ENCODE assay signal across 2 cellular contexts in genomic region chr19:1408300-1409203, GRCh38.
A peak's percentile ranks its signal among the peaks of the same experiment; 100 is the strongest.
TF ChIP-seq lines count a peak whose summit lies in the region.

No MANE protein-coding gene starts in this region.

TF ChIP-seq in GM23338, 12 proteins besides CTCF, POLR2A, EP300 and RAD21:
- TF ChIP-seq, protein P1, sequence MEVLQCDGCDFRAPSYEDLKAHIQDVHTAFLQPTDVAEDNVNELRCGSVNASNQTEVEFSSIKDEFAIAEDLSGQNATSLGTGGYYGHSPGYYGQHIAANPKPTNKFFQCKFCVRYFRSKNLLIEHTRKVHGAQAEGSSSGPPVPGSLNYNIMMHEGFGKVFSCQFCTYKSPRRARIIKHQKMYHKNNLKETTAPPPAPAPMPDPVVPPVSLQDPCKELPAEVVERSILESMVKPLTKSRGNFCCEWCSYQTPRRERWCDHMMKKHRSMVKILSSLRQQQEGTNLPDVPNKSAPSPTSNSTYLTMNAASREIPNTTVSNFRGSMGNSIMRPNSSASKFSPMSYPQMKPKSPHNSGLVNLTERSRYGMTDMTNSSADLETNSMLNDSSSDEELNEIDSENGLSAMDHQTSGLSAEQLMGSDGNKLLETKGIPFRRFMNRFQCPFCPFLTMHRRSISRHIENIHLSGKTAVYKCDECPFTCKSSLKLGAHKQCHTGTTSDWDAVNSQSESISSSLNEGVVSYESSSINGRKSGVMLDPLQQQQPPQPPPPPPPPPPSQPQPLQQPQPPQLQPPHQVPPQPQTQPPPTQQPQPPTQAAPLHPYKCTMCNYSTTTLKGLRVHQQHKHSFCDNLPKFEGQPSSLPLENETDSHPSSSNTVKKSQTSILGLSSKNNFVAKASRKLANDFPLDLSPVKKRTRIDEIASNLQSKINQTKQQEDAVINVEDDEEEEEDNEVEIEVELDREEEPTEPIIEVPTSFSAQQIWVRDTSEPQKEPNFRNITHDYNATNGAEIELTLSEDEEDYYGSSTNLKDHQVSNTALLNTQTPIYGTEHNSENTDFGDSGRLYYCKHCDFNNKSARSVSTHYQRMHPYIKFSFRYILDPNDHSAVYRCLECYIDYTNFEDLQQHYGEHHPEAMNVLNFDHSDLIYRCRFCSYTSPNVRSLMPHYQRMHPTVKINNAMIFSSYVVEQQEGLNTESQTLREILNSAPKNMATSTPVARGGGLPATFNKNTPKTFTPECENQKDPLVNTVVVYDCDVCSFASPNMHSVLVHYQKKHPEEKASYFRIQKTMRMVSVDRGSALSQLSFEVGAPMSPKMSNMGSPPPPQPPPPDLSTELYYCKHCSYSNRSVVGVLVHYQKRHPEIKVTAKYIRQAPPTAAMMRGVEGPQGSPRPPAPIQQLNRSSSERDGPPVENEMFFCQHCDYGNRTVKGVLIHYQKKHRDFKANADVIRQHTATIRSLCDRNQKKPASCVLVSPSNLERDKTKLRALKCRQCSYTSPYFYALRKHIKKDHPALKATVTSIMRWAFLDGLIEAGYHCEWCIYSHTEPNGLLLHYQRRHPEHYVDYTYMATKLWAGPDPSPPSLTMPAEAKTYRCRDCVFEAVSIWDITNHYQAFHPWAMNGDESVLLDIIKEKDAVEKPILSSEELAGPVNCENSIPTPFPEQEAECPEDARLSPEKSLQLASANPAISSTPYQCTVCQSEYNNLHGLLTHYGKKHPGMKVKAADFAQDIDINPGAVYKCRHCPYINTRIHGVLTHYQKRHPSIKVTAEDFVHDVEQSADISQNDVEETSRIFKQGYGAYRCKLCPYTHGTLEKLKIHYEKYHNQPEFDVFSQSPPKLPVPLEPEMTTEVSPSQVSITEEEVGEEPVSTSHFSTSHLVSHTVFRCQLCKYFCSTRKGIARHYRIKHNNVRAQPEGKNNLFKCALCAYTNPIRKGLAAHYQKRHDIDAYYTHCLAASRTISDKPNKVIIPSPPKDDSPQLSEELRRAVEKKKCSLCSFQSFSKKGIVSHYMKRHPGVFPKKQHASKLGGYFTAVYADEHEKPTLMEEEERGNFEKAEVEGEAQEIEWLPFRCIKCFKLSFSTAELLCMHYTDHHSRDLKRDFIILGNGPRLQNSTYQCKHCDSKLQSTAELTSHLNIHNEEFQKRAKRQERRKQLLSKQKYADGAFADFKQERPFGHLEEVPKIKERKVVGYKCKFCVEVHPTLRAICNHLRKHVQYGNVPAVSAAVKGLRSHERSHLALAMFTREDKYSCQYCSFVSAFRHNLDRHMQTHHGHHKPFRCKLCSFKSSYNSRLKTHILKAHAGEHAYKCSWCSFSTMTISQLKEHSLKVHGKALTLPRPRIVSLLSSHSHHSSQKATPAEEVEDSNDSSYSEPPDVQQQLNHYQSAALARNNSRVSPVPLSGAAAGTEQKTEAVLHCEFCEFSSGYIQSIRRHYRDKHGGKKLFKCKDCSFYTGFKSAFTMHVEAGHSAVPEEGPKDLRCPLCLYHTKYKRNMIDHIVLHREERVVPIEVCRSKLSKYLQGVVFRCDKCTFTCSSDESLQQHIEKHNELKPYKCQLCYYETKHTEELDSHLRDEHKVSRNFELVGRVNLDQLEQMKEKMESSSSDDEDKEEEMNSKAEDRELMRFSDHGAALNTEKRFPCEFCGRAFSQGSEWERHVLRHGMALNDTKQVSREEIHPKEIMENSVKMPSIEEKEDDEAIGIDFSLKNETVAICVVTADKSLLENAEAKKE (CRISPR knock-in tag; IDR thresholded peaks at IDR 0.05), result no peak
- no peak for TF ChIP-seq CREB1 (CRISPR knock-in tag; IDR thresholded peaks at IDR 0.05; ENCODE audit: low read depth)
- TF ChIP-seq, protein P2, sequence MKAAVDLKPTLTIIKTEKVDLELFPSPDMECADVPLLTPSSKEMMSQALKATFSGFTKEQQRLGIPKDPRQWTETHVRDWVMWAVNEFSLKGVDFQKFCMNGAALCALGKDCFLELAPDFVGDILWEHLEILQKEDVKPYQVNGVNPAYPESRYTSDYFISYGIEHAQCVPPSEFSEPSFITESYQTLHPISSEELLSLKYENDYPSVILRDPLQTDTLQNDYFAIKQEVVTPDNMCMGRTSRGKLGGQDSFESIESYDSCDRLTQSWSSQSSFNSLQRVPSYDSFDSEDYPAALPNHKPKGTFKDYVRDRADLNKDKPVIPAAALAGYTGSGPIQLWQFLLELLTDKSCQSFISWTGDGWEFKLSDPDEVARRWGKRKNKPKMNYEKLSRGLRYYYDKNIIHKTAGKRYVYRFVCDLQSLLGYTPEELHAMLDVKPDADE (IDR thresholded peaks at IDR 0.05), result no peak
- no peak for TF ChIP-seq EZH2 (IDR thresholded peaks at IDR 0.05; ENCODE audit: low read depth, unreplicated experiment)
- no peak for TF ChIP-seq STAT1 (IDR thresholded peaks at IDR 0.05; ENCODE audit: unreplicated experiment)
- no peak for TF ChIP-seq ZNF114 (CRISPR knock-in tag; IDR thresholded peaks at IDR 0.05)
- no peak for TF ChIP-seq EZH2phosphoT487 (IDR thresholded peaks at IDR 0.05; ENCODE audit: unreplicated experiment)
- TF ChIP-seq NANOG (IDR thresholded peaks at IDR 0.05; ENCODE audit: borderline replicate concordance), result no peak
- TF ChIP-seq ZNF331 (CRISPR knock-in tag; IDR thresholded peaks at IDR 0.05; ENCODE audit: low read depth), result no peak
- no peak for TF ChIP-seq POLR2AphosphoS5 (IDR thresholded peaks at IDR 0.05; ENCODE audit: low read depth)
- TF ChIP-seq JUNB (IDR thresholded peaks at IDR 0.05; ENCODE audit: unreplicated experiment), result no peak
- TF ChIP-seq, protein P3, sequence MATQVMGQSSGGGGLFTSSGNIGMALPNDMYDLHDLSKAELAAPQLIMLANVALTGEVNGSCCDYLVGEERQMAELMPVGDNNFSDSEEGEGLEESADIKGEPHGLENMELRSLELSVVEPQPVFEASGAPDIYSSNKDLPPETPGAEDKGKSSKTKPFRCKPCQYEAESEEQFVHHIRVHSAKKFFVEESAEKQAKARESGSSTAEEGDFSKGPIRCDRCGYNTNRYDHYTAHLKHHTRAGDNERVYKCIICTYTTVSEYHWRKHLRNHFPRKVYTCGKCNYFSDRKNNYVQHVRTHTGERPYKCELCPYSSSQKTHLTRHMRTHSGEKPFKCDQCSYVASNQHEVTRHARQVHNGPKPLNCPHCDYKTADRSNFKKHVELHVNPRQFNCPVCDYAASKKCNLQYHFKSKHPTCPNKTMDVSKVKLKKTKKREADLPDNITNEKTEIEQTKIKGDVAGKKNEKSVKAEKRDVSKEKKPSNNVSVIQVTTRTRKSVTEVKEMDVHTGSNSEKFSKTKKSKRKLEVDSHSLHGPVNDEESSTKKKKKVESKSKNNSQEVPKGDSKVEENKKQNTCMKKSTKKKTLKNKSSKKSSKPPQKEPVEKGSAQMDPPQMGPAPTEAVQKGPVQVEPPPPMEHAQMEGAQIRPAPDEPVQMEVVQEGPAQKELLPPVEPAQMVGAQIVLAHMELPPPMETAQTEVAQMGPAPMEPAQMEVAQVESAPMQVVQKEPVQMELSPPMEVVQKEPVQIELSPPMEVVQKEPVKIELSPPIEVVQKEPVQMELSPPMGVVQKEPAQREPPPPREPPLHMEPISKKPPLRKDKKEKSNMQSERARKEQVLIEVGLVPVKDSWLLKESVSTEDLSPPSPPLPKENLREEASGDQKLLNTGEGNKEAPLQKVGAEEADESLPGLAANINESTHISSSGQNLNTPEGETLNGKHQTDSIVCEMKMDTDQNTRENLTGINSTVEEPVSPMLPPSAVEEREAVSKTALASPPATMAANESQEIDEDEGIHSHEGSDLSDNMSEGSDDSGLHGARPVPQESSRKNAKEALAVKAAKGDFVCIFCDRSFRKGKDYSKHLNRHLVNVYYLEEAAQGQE (IDR thresholded peaks at IDR 0.05; ENCODE audit: unreplicated experiment), result no peak

TF ChIP-seq in K562, 482 proteins besides CTCF, POLR2A, EP300 and RAD21 (continues in another document):
- TF ChIP-seq ZNF740 (CRISPR knock-in tag; IDR thresholded peaks at IDR 0.05), result peak; percentile 72; the same call in 1 of the 2 replicates
- no peak for TF ChIP-seq ZNF740 (tag; IDR thresholded peaks at IDR 0.05)
- peak; percentile 59 for TF ChIP-seq PRPF4 (IDR thresholded peaks at IDR 0.05; ENCODE audit: insufficient read depth, low read depth, low read length, poor library complexity, severe bottlenecking)
- no peak for TF ChIP-seq MBD2 (IDR thresholded peaks at IDR 0.05; ENCODE audit: borderline replicate concordance, low read depth)
- TF ChIP-seq, protein P4, sequence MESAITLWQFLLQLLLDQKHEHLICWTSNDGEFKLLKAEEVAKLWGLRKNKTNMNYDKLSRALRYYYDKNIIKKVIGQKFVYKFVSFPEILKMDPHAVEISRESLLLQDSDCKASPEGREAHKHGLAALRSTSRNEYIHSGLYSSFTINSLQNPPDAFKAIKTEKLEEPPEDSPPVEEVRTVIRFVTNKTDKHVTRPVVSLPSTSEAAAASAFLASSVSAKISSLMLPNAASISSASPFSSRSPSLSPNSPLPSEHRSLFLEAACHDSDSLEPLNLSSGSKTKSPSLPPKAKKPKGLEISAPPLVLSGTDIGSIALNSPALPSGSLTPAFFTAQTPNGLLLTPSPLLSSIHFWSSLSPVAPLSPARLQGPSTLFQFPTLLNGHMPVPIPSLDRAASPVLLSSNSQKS (CRISPR knock-in tag; IDR thresholded peaks at IDR 0.05), result no peak
- peak; percentile 3; the same call in 1 of the 2 replicates for TF ChIP-seq CREM (IDR thresholded peaks at IDR 0.05; ENCODE audit: low read depth)
- peak; percentile 80 for TF ChIP-seq PCBP1 (IDR thresholded peaks at IDR 0.05; ENCODE audit: low read depth, low read length, poor library complexity, severe bottlenecking)
- TF ChIP-seq TARDBP (IDR thresholded peaks at IDR 0.05), result no peak
- TF ChIP-seq, protein P5, sequence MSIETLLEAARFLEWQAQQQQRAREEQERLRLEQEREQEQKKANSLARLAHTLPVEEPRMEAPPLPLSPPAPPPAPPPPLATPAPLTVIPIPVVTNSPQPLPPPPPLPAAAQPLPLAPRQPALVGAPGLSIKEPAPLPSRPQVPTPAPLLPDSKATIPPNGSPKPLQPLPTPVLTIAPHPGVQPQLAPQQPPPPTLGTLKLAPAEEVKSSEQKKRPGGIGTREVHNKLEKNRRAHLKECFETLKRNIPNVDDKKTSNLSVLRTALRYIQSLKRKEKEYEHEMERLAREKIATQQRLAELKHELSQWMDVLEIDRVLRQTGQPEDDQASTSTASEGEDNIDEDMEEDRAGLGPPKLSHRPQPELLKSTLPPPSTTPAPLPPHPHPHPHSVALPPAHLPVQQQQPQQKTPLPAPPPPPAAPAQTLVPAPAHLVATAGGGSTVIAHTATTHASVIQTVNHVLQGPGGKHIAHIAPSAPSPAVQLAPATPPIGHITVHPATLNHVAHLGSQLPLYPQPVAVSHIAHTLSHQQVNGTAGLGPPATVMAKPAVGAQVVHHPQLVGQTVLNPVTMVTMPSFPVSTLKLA (conservative IDR thresholded peaks at IDR 0.05), result peak; percentile 86 to 89
- TF ChIP-seq FOXK2 (conservative IDR thresholded peaks at IDR 0.05 in 1 of 2, IDR thresholded peaks at IDR 0.05 in 1 of 2; ENCODE audit: low read depth in 2 of 2), result peak in 1 of 2 experiments; percentile 24; a peak in 1 of 4 replicates
- TF ChIP-seq UBTF (IDR thresholded peaks at IDR 0.05; ENCODE audit: borderline replicate concordance in 1 of 2, low read depth in 2 of 2, low read length in 2 of 2), result 0 out of 4 replicates have a peak, but pooled peaks have one; percentile 55 to 56
- peak; percentile 87 for TF ChIP-seq MAX (CRISPR knock-in tag; IDR thresholded peaks at IDR 0.05)
- TF ChIP-seq CEBPG (CRISPR knock-in tag; IDR thresholded peaks at IDR 0.05), result no peak
- no peak for TF ChIP-seq CEBPG (tag; conservative IDR thresholded peaks at IDR 0.05 in 1 of 2, IDR thresholded peaks at IDR 0.05 in 1 of 2)
- no peak for TF ChIP-seq KAT8 (IDR thresholded peaks at IDR 0.05; ENCODE audit: low read depth)
- TF ChIP-seq GABPB1 (CRISPR knock-in tag; IDR thresholded peaks at IDR 0.05), result peak; percentile 45; the same call in 1 of the 2 replicates
- no peak for TF ChIP-seq SNRNP70 (optimal IDR thresholded peaks at IDR 0.05; ENCODE audit: low read depth, low read length)
- TF ChIP-seq PML (IDR thresholded peaks at IDR 0.05; ENCODE audit: low read length), result no peak
- TF ChIP-seq RBM14 (IDR thresholded peaks at IDR 0.05; ENCODE audit: borderline replicate concordance, insufficient read depth, low read depth, low read length), result 0 out of 2 replicates have a peak, but pooled peaks have one; percentile 10
- TF ChIP-seq, protein P2 (conservative IDR thresholded peaks at IDR 0.05; ENCODE audit: control insufficient read depth, low read depth, low read length), result 0 out of 2 replicates have a peak, but pooled peaks have one; percentile 34
- peak; percentile 85; the same call in 1 of the 2 replicates for TF ChIP-seq ZBTB7A (IDR thresholded peaks at IDR 0.05; ENCODE audit: borderline replicate concordance, control insufficient read depth, low read depth, low read length)
- no peak for TF ChIP-seq PHB2 (IDR thresholded peaks at IDR 0.05; ENCODE audit: low read depth)
- no peak for TF ChIP-seq MYBL2 (IDR thresholded peaks at IDR 0.05; ENCODE audit: low read depth)
- no peak for TF ChIP-seq MYBL2 (CRISPR knock-in tag; IDR thresholded peaks at IDR 0.05; ENCODE audit: borderline replicate concordance)
- TF ChIP-seq MIER1 (IDR thresholded peaks at IDR 0.05; ENCODE audit: low read depth), result no peak
- TF ChIP-seq MYC (IDR thresholded peaks at IDR 0.05; ENCODE audit: low read depth, low read length), result peak; percentile 81
- 0 out of 2 replicates have a peak, but pooled peaks have one; percentile 27 for TF ChIP-seq MYC (CRISPR knock-in tag; IDR thresholded peaks at IDR 0.05; ENCODE audit: borderline replicate concordance, low read depth)
